8 cellular contexts compared by ENCODE assay signal in genomic region chr10:5977471-5978370, GRCh38. TPM values are rescaled to one million over a fixed set of nuclear protein-coding genes. Genes with fewer than 3 reads are reported as not detected.
DNase-seq lines count a peak whose midpoint lies in the region; ATAC-seq, FAIRE-seq and TF ChIP-seq lines count a peak whose summit lies in the region.

A gene with protein sequence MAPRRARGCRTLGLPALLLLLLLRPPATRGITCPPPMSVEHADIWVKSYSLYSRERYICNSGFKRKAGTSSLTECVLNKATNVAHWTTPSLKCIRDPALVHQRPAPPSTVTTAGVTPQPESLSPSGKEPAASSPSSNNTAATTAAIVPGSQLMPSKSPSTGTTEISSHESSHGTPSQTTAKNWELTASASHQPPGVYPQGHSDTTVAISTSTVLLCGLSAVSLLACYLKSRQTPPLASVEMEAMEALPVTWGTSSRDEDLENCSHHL (minus strand): TSS chr10:5977543. CDS start chr10:5977492, 51 bp downstream.

- TF ChIP-seq POLR2A in breast epithelium (IDR thresholded peaks at IDR 0.05) = no peak

- FAIRE-seq in kidney (lab: Jason Lieb, UNC) = no peak

- H3K4me1 ChIP-seq in breast epithelium (no peaks in the 10 kb centered on the region), kidney (ENCODE audit: control insufficient read depth in 1 of 2, insufficient read depth in 1 of 2, low read depth in 1 of 2, low read length in 2 of 2) (no peaks in the 10 kb centered on the region)

- TF ChIP-seq CTCF in GM10248 (IDR thresholded peaks at IDR 0.05; ENCODE audit: control extremely low read depth, extremely low read depth, low read depth, missing control alignments) = peak; percentile 24
- no peak for TF ChIP-seq CTCF in WERI-Rb-1 (IDR thresholded peaks at IDR 0.05; ENCODE audit: low read depth, low read length)
- TF ChIP-seq CTCF in breast epithelium (IDR thresholded peaks at IDR 0.05) = no peak
- TF ChIP-seq CTCF in kidney (IDR thresholded peaks at IDR 0.05; ENCODE audit: borderline replicate concordance, extremely low read depth, insufficient read depth) = no peak

- DNase-seq in GM10248 (ENCODE audit: extremely low spot score) (peak; percentile 93), Kasumi-1 (lab: John Stamatoyannopoulos, UW) (peak; percentile 76 to 77), WERI-Rb-1 (no peak), breast epithelium (ENCODE audit: low spot score in 2 of 2) (peak; percentile 66 to 69), kidney (peak; percentile 93), epidermal melanocyte (ENCODE audit: insufficient read length, low spot score) (no peak)
- DNase-seq in stimulated activated CD4-positive, alpha-beta T cell treated with anti-CD3 and anti-CD28 coated beads, Interleukin-1b, Interleukin-23, amount 100 ng/mL, for 1 hour (ENCODE audit: low read depth in 2 of 2) = peak; percentile 62 to 81

- CTCF ChIA-PET in GM10248 (lab: Yijun Ruan, JAX) = interaction anchor here (0.8 to 2.8 kb wide), 8 partner anchors 11 to 534 kb away, joined by 3 to 9 read pairs (median 4); no protein-coding TSS in a partner anchor

- intact Hi-C loops in breast epithelium (cut with DNase I; ENCODE audit: low total_unique reads) = no loop called here
- intact Hi-C loops in kidney (cut with DNase I) = no loop called here

- H3K27ac ChIP-seq in WERI-Rb-1 (no peak within 1 kb of the TSS), breast epithelium (peak within 1 kb of the TSS; percentile 97 to 98), kidney (ENCODE audit: low read depth in 2 of 2, low read length in 2 of 2) (peak within 1 kb of the TSS; percentile 88 to 96)

- peak; percentile 58 for ATAC-seq in GM21825 (IDR thresholded peaks at IDR 0.05; ENCODE audit: unreplicated experiment)

- H3K27me3 ChIP-seq in WERI-Rb-1 (ENCODE audit: insufficient read depth, low read depth, severe bottlenecking) = peaks cover 26% of the 10 kb centered on the region
- no peaks in the 10 kb centered on the region for H3K27me3 ChIP-seq in breast epithelium

- POLR2A ChIA-PET in GM10248 (lab: Yijun Ruan, JAX) = no interaction called here

- H3K9me3 ChIP-seq in WERI-Rb-1 (ENCODE audit: severe bottlenecking) = no peaks in the 10 kb centered on the region
- H3K9me3 ChIP-seq in breast epithelium = no peaks in the 10 kb centered on the region
- H3K9me3 ChIP-seq in kidney (ENCODE audit: control insufficient read depth in 1 of 2, low read length in 2 of 2) = no peaks in the 10 kb centered on the region

- H3K4me3 ChIP-seq in WERI-Rb-1 (ENCODE audit: low read depth, low read length) (peak within 1 kb of the TSS; percentile 29), breast epithelium (peak within 1 kb of the TSS; percentile 69 to 95 (median 88)), kidney (ENCODE audit: low read length in 2 of 2) (peak within 1 kb of the TSS; percentile 88 to 89)

- no peaks in the 10 kb centered on the region for H3K36me3 ChIP-seq in WERI-Rb-1
- H3K36me3 ChIP-seq in breast epithelium = no peaks in the 10 kb centered on the region
- no peaks in the 10 kb centered on the region for H3K36me3 ChIP-seq in kidney (ENCODE audit: control insufficient read depth in 1 of 2, insufficient read depth in 2 of 2, low read length in 2 of 2)

- peak within 1 kb of the TSS; percentile 73 to 87 for H3K9ac ChIP-seq in kidney (ENCODE audit: low read length in 2 of 2)

RNA-seq across cellular contexts. Expression of the gene that starts here (rescaled TPM):
- total RNA-seq in breast epithelium = 10 to 100 TPM; 15.1 to 35.7 (median 25.9) TPM
- 13.9 TPM for total RNA-seq in kidney
- polyA plus RNA-seq in kidney (ENCODE audit: insufficient read depth, low read depth, low replicate concordance) = 6.8 TPM

Comparison
In these comparisons a context has a peak if more than half of its experiments do, and no peak if none do; other contexts are left out.
1. DNase-seq: peak in GM10248 (single experiment), Kasumi-1 (2 of 2), breast epithelium (2 of 2), kidney (single experiment) and stimulated activated CD4-positive, alpha-beta T cell treated with anti-CD3 and anti-CD28 coated beads, Interleukin-1b, Interleukin-23, amount 100 ng/mL, for 1 hour (2 of 2); none in WERI-Rb-1 (single experiment) and epidermal melanocyte (single experiment).
2. H3K4me3 ChIP-seq: peak in every context shown above with its lines; median percentile 88 in kidney; 88 in breast epithelium; 29 in WERI-Rb-1.